ENCODE assay signal across 10 cellular contexts in genomic region chr12:139585-139984, GRCh38.
DNase-seq lines count a peak whose midpoint lies in the region; ATAC-seq and TF ChIP-seq lines count a peak whose summit lies in the region.
"Had no signal": no experiment of that assay in that cellular context is flagged by ENCODE, and none has a peak within 500 bp of the region (broad histone marks: within the 10 kb centered on the region; RNA-seq: fewer than 3 reads in every experiment).

No MANE protein-coding gene starts in this region.

- in situ Hi-C loops in KBM-7 (cut with MboI; ENCODE audit: low pct_unique_long_range_greater_than_20kb, low sequenced_read_pairs) = no loop called here

- no peak for TF ChIP-seq CTCF in GM10248 (IDR thresholded peaks at IDR 0.05; ENCODE audit: control extremely low read depth, extremely low read depth, low read depth, missing control alignments)

- no peak for ATAC-seq in stimulated activated naive CD8-positive, alpha-beta T cell treated with anti-CD3 and anti-CD28 coated beads, Interleukin-15, Interleukin-2, amounts not matched to agents 100 U/mL and 50 U/mL, for 24 hours
- ATAC-seq in naive thymus-derived CD4-positive, alpha-beta T cell = no peak
- no peak for ATAC-seq in HG02870 (IDR thresholded peaks at IDR 0.05; ENCODE audit: unreplicated experiment)

- POLR2A ChIA-PET in naive thymus-derived CD4-positive, alpha-beta T cell (lab: Charles Lee) = no interaction called here
- POLR2A ChIA-PET in GM10248 (lab: Yijun Ruan, JAX) = no interaction called here

- no peak overlapping the region for H3K27ac ChIP-seq in naive thymus-derived CD4-positive, alpha-beta T cell (ENCODE audit: low read depth, low read length)
- H3K27ac ChIP-seq: brain microvascular endothelial cell had no signal

- DNase-seq in stimulated activated naive CD8-positive, alpha-beta T cell treated with anti-CD3 and anti-CD28 coated beads, Interleukin-15, Interleukin-2, amounts not matched to agents 100 U/mL and 50 U/mL, for 24 hours = no peak
- no peak for DNase-seq in naive thymus-derived CD4-positive, alpha-beta T cell
- DNase-seq in GM10248 (ENCODE audit: extremely low spot score) (no peak), KBM-7 (no peak), COLO668 (lab: John Stamatoyannopoulos, UW; ENCODE audit: unreplicated experiment) (no peak)

- H3K4me1 Mint-ChIP-seq in stimulated activated naive CD8-positive, alpha-beta T cell treated with anti-CD3 and anti-CD28 coated beads, Interleukin-15, Interleukin-2, amounts not matched to agents 100 ng/mL and 50 ng/mL, for 24 hours (ENCODE audit: low read depth) = peaks cover 16% of the 10 kb centered on the region
- H3K4me1 Mint-ChIP-seq in naive thymus-derived CD4-positive, alpha-beta T cell = peaks cover 5 to 21% (median 10%) of the 10 kb centered on the region in 7 donors

- H3K9me3 ChIP-seq in endocrine pancreas (ENCODE audit: control insufficient read depth, low read length) = no peaks in the 10 kb centered on the region
- H3K9me3 ChIP-seq in naive thymus-derived CD4-positive, alpha-beta T cell (ENCODE audit: control insufficient read depth in 2 of 3, low read length in 3 of 3) = no peaks in the 10 kb centered on the region

- H3K9me3 Mint-ChIP-seq in stimulated activated naive CD8-positive, alpha-beta T cell treated with anti-CD3 and anti-CD28 coated beads, Interleukin-15, Interleukin-2, amounts not matched to agents 100 ng/mL and 50 ng/mL, for 24 hours = no peaks in the 10 kb centered on the region
- H3K9me3 Mint-ChIP-seq in naive thymus-derived CD4-positive, alpha-beta T cell = no peaks in the 10 kb centered on the region

- CTCF ChIA-PET in naive thymus-derived CD4-positive, alpha-beta T cell (lab: Charles Lee) = no interaction called here
- CTCF ChIA-PET in GM10248 (lab: Yijun Ruan, JAX) = interaction anchor here (1.3 kb wide), 1 partner anchor 11 kb away, joined by 3 read pairs; no protein-coding TSS in a partner anchor

- peak overlapping the region; percentile 22 for H3K9ac ChIP-seq in endocrine pancreas (ENCODE audit: control insufficient read depth, insufficient read depth, low read length)

- H3K4me3 ChIP-seq in endocrine pancreas (ENCODE audit: control insufficient read depth, insufficient read depth, low read length) = no peak overlapping the region
- no peak overlapping the region for H3K4me3 ChIP-seq in naive thymus-derived CD4-positive, alpha-beta T cell (ENCODE audit: low read length)

- H3K36me3 Mint-ChIP-seq in stimulated activated naive CD8-positive, alpha-beta T cell treated with anti-CD3 and anti-CD28 coated beads, Interleukin-15, Interleukin-2, amounts not matched to agents 100 ng/mL and 50 ng/mL, for 24 hours (ENCODE audit: low read depth) = no peaks in the 10 kb centered on the region
- no peaks in the 10 kb centered on the region for H3K36me3 Mint-ChIP-seq in naive thymus-derived CD4-positive, alpha-beta T cell
- H3K36me3 Mint-ChIP-seq: CD14-positive monocyte had no signal

- H3K4me1 ChIP-seq in endocrine pancreas (ENCODE audit: control insufficient read depth, insufficient read depth, low read length) = no peaks in the 10 kb centered on the region
- H3K4me1 ChIP-seq in naive thymus-derived CD4-positive, alpha-beta T cell (ENCODE audit: control insufficient read depth in 2 of 2, insufficient read depth in 2 of 2, low read length in 2 of 2) = no peaks in the 10 kb centered on the region

- H3K36me3 ChIP-seq in endocrine pancreas (ENCODE audit: control insufficient read depth, insufficient read depth, low read length) = no peaks in the 10 kb centered on the region
- no peaks in the 10 kb centered on the region for H3K36me3 ChIP-seq in naive thymus-derived CD4-positive, alpha-beta T cell (ENCODE audit: control insufficient read depth in 2 of 3, insufficient read depth in 3 of 3, low read length in 3 of 3)
- H3K36me3 ChIP-seq: brain microvascular endothelial cell had no signal

- intact Hi-C loops in naive thymus-derived CD4-positive, alpha-beta T cell (cut with micrococcal nuclease) = no loop called here

- H3K27ac Mint-ChIP-seq in stimulated activated naive CD8-positive, alpha-beta T cell treated with anti-CD3 and anti-CD28 coated beads, Interleukin-15, Interleukin-2, amounts not matched to agents 100 ng/mL and 50 ng/mL, for 24 hours = no peak overlapping the region
- H3K27ac Mint-ChIP-seq in naive thymus-derived CD4-positive, alpha-beta T cell = peak overlapping the region in 2 of 9 donors; percentile 17 to 34
- H3K27ac Mint-ChIP-seq: CD14-positive monocyte had no signal

- peak overlapping the region; percentile 83 for H3K4me3 Mint-ChIP-seq in stimulated activated naive CD8-positive, alpha-beta T cell treated with anti-CD3 and anti-CD28 coated beads, Interleukin-15, Interleukin-2, amounts not matched to agents 100 ng/mL and 50 ng/mL, for 24 hours
- peak overlapping the region in 9 of 10 donors; percentile 32 to 83 (median 68) for H3K4me3 Mint-ChIP-seq in naive thymus-derived CD4-positive, alpha-beta T cell

- peaks cover 14% of the 10 kb centered on the region for H3K27me3 Mint-ChIP-seq in stimulated activated naive CD8-positive, alpha-beta T cell treated with anti-CD3 and anti-CD28 coated beads, Interleukin-15, Interleukin-2, amounts not matched to agents 100 ng/mL and 50 ng/mL, for 24 hours
- H3K27me3 Mint-ChIP-seq in naive thymus-derived CD4-positive, alpha-beta T cell = peaks cover 16 to 37% (median 27%) of the 10 kb centered on the region in 5 donors

- no peaks in the 10 kb centered on the region for H3K27me3 ChIP-seq in endocrine pancreas (ENCODE audit: control insufficient read depth, insufficient read depth, low read length)
- H3K27me3 ChIP-seq in naive thymus-derived CD4-positive, alpha-beta T cell (ENCODE audit: control insufficient read depth in 2 of 2, insufficient read depth in 2 of 2, low read length in 2 of 2) = no peaks in the 10 kb centered on the region
